Comparison of ENCODE assay signal across 2 cellular contexts in genomic region chr17:81462506-81463125, GRCh38.
A peak's percentile ranks its signal among the peaks of the same experiment; 100 is the strongest.
TF ChIP-seq lines count a peak whose summit lies in the region.

No MANE protein-coding gene starts in this region.

TF ChIP-seq in HepG2, 621 proteins besides CTCF, POLR2A, EP300 and RAD21:
- TF ChIP-seq AGO2 (optimal IDR thresholded peaks at IDR 0.05; ENCODE audit: low read depth, low read length), result peak; percentile 26
- TF ChIP-seq DNMT1 (CRISPR knock-in tag; IDR thresholded peaks at IDR 0.05), result 0 out of 2 replicates have a peak, but pooled peaks have one; percentile 26
- TF ChIP-seq KDM3A (CRISPR knock-in tag; IDR thresholded peaks at IDR 0.05; ENCODE audit: low read depth), result no peak

TF ChIP-seq in H1, 55 proteins besides CTCF, POLR2A, EP300 and RAD21:
- TF ChIP-seq CHD7 (IDR thresholded peaks at IDR 0.05; ENCODE audit: insufficient replicate concordance, low read length) (no peak), TAF1 (IDR thresholded peaks at IDR 0.05; ENCODE audit: low read depth, low read length) (no peak), SUZ12 (IDR thresholded peaks at IDR 0.05; ENCODE audit: low read length) (no peak), CHD2 (IDR thresholded peaks at IDR 0.05; ENCODE audit: low read length) (no peak), YY1 (IDR thresholded peaks at IDR 0.05; ENCODE audit: low read depth, low read length) (no peak), SIN3A (conservative IDR thresholded peaks at IDR 0.05 in 1 of 2, IDR thresholded peaks at IDR 0.05 in 1 of 2; ENCODE audit: low read depth in 1 of 2, low read length in 2 of 2) (no peak)
